1 cellular context compared by ENCODE assay signal in genomic region chr5:76547242-76547890, GRCh38.
TF ChIP-seq lines count a peak whose summit lies in the region.

No MANE protein-coding gene starts in this region.

TF ChIP-seq in GM12878, 131 proteins besides CTCF, POLR2A, EP300 and RAD21 (continued from another document and continues in another):
- peak; percentile 68 for TF ChIP-seq ZNF592 (IDR thresholded peaks at IDR 0.05)
- TF ChIP-seq GATAD2B (conservative IDR thresholded peaks at IDR 0.05; ENCODE audit: low read depth): 0 out of 2 replicates have a peak, but pooled peaks have one; percentile 26
- TF ChIP-seq TARDBP (IDR thresholded peaks at IDR 0.05; ENCODE audit: borderline replicate concordance): no peak
- peak; percentile 64; the same call in 1 of the 2 replicates for TF ChIP-seq CHD2 (IDR thresholded peaks at IDR 0.05; ENCODE audit: borderline replicate concordance, low read depth, low read length)
- peak; percentile 94; the same call in 1 of the 2 replicates for TF ChIP-seq STAT3 (IDR thresholded peaks at IDR 0.05; ENCODE audit: low read depth, low read length)
- peak; percentile 92 for TF ChIP-seq RUNX3 (IDR thresholded peaks at IDR 0.05; ENCODE audit: low read length)
- no peak for TF ChIP-seq ZNF384 (IDR thresholded peaks at IDR 0.05; ENCODE audit: borderline replicate concordance, low read depth, low read length)
- TF ChIP-seq RELB (IDR thresholded peaks at IDR 0.05; ENCODE audit: low read depth): peak; percentile 63; the same call in 1 of the 2 replicates
- peak; percentile 48; the same call in 1 of the 2 replicates for TF ChIP-seq ZNF24 (IDR thresholded peaks at IDR 0.05)
- TF ChIP-seq ZNF622 (IDR thresholded peaks at IDR 0.05): no peak
- no peak for TF ChIP-seq MEF2B (IDR thresholded peaks at IDR 0.05; ENCODE audit: partially characterized antibody, poor library complexity, severe bottlenecking)
- no peak for TF ChIP-seq SMAD1 (IDR thresholded peaks at IDR 0.05; ENCODE audit: low read depth, partially characterized antibody)
- TF ChIP-seq SUZ12 (IDR thresholded peaks at IDR 0.05; ENCODE audit: unreplicated experiment): no peak
- 0 out of 2 replicates have a peak, but pooled peaks have one; percentile 18 for TF ChIP-seq MEF2A (IDR thresholded peaks at IDR 0.05; ENCODE audit: insufficient read depth, low read depth, low read length)
- TF ChIP-seq, protein P1, sequence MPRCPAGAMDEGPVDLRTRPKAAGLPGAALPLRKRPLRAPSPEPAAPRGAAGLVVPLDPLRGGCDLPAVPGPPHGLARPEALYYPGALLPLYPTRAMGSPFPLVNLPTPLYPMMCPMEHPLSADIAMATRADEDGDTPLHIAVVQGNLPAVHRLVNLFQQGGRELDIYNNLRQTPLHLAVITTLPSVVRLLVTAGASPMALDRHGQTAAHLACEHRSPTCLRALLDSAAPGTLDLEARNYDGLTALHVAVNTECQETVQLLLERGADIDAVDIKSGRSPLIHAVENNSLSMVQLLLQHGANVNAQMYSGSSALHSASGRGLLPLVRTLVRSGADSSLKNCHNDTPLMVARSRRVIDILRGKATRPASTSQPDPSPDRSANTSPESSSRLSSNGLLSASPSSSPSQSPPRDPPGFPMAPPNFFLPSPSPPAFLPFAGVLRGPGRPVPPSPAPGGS (IDR thresholded peaks at IDR 0.05; ENCODE audit: borderline replicate concordance, insufficient read depth, low read depth, low read length, poor library complexity, severe bottlenecking): no peak
- TF ChIP-seq, protein P2, sequence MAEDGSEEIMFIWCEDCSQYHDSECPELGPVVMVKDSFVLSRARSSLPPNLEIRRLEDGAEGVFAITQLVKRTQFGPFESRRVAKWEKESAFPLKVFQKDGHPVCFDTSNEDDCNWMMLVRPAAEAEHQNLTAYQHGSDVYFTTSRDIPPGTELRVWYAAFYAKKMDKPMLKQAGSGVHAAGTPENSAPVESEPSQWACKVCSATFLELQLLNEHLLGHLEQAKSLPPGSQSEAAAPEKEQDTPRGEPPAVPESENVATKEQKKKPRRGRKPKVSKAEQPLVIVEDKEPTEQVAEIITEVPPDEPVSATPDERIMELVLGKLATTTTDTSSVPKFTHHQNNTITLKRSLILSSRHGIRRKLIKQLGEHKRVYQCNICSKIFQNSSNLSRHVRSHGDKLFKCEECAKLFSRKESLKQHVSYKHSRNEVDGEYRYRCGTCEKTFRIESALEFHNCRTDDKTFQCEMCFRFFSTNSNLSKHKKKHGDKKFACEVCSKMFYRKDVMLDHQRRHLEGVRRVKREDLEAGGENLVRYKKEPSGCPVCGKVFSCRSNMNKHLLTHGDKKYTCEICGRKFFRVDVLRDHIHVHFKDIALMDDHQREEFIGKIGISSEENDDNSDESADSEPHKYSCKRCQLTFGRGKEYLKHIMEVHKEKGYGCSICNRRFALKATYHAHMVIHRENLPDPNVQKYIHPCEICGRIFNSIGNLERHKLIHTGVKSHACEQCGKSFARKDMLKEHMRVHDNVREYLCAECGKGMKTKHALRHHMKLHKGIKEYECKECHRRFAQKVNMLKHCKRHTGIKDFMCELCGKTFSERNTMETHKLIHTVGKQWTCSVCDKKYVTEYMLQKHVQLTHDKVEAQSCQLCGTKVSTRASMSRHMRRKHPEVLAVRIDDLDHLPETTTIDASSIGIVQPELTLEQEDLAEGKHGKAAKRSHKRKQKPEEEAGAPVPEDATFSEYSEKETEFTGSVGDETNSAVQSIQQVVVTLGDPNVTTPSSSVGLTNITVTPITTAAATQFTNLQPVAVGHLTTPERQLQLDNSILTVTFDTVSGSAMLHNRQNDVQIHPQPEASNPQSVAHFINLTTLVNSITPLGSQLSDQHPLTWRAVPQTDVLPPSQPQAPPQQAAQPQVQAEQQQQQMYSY (CRISPR knock-in tag; IDR thresholded peaks at IDR 0.05): no peak
- no peak for TF ChIP-seq ZBTB33 (IDR thresholded peaks at IDR 0.05)
- no peak for TF ChIP-seq SIX5 (IDR thresholded peaks at IDR 0.05; ENCODE audit: low read depth, low read length, severe bottlenecking)
- peak; percentile 27; the same call in 1 of the 2 replicates for TF ChIP-seq JUNB (IDR thresholded peaks at IDR 0.05)
- TF ChIP-seq TAF1 (IDR thresholded peaks at IDR 0.05; ENCODE audit: borderline replicate concordance, low read depth, low read length): 0 out of 2 replicates have a peak, but pooled peaks have one; percentile 15
- TF ChIP-seq BHLHE40 (IDR thresholded peaks at IDR 0.05; ENCODE audit: borderline replicate concordance in 1 of 2, low read depth in 2 of 2, low read length in 1 of 2): peak; percentile 93 to 94
- TF ChIP-seq EGR1 (IDR thresholded peaks at IDR 0.05; ENCODE audit: borderline replicate concordance in 1 of 2, low read depth in 2 of 2, low read length in 2 of 2): no peak
- TF ChIP-seq EZH2 (IDR thresholded peaks at IDR 0.05; ENCODE audit: borderline replicate concordance, control insufficient read depth, low read depth, low read length): no peak
- no peak for TF ChIP-seq POLR2AphosphoS2 (IDR thresholded peaks at IDR 0.05; ENCODE audit: low read depth, low read length)
- peak; percentile 56; the same call in 1 of the 2 replicates for TF ChIP-seq CREB1 (IDR thresholded peaks at IDR 0.05; ENCODE audit: low read depth)
- 0 out of 2 replicates have a peak, but pooled peaks have one; percentile 43 for TF ChIP-seq RCOR1 (conservative IDR thresholded peaks at IDR 0.05; ENCODE audit: low read depth, low read length)
- TF ChIP-seq ETV6 (conservative IDR thresholded peaks at IDR 0.05 in 1 of 2, IDR thresholded peaks at IDR 0.05 in 1 of 2; ENCODE audit: borderline replicate concordance in 1 of 2, low read depth in 1 of 2): peak in 1 of 2 experiments; percentile 75; a peak in 1 of 4 replicates
- 0 out of 2 replicates have a peak, but pooled peaks have one; percentile 41 for TF ChIP-seq FOXK2 (IDR thresholded peaks at IDR 0.05)
- TF ChIP-seq IRF5 (IDR thresholded peaks at IDR 0.05; ENCODE audit: borderline replicate concordance): no peak
- TF ChIP-seq MYC (IDR thresholded peaks at IDR 0.05; ENCODE audit: insufficient read depth, insufficient read length, insufficient replicate concordance, low read length, severe bottlenecking): no peak
- no peak for TF ChIP-seq FOS (IDR thresholded peaks at IDR 0.05; ENCODE audit: borderline replicate concordance, extremely low read depth, insufficient read length)
- TF ChIP-seq EED (IDR thresholded peaks at IDR 0.05; ENCODE audit: low read depth): peak; percentile 25; the same call in 1 of the 2 replicates
- TF ChIP-seq IKZF2 (IDR thresholded peaks at IDR 0.05): peak; percentile 79 to 80; a peak in 3 of 4 replicates
- TF ChIP-seq CBX3 (IDR thresholded peaks at IDR 0.05; ENCODE audit: borderline replicate concordance, low read depth): no peak
- TF ChIP-seq NRF1 (conservative IDR thresholded peaks at IDR 0.05; ENCODE audit: low read depth, low read length): no peak
- TF ChIP-seq SKIL (IDR thresholded peaks at IDR 0.05; ENCODE audit: low read depth, poor library complexity, severe bottlenecking): peak; percentile 67
- peak; percentile 83 for TF ChIP-seq MTA2 (IDR thresholded peaks at IDR 0.05; ENCODE audit: low read depth)
- peak; percentile 57; the same call in 1 of the 2 replicates for TF ChIP-seq TBL1XR1 (IDR thresholded peaks at IDR 0.05; ENCODE audit: low read depth, low read length)
- peak; percentile 74; the same call in 2 of the 3 replicates for TF ChIP-seq POU2F2 (IDR thresholded peaks at IDR 0.05; ENCODE audit: borderline replicate concordance, low read depth, low read length)
- TF ChIP-seq, protein P3, sequence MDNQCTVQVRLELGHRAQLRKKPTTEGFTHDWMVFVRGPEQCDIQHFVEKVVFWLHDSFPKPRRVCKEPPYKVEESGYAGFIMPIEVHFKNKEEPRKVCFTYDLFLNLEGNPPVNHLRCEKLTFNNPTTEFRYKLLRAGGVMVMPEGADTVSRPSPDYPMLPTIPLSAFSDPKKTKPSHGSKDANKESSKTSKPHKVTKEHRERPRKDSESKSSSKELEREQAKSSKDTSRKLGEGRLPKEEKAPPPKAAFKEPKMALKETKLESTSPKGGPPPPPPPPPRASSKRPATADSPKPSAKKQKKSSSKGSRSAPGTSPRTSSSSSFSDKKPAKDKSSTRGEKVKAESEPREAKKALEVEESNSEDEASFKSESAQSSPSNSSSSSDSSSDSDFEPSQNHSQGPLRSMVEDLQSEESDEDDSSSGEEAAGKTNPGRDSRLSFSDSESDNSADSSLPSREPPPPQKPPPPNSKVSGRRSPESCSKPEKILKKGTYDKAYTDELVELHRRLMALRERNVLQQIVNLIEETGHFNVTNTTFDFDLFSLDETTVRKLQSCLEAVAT (IDR thresholded peaks at IDR 0.05): 0 out of 2 replicates have a peak, but pooled peaks have one; percentile 24
- TF ChIP-seq SMARCA5 (IDR thresholded peaks at IDR 0.05): peak; percentile 85
- no peak for TF ChIP-seq BMI1 (IDR thresholded peaks at IDR 0.05; ENCODE audit: borderline replicate concordance)
- TF ChIP-seq CBFB (IDR thresholded peaks at IDR 0.05; ENCODE audit: low read depth): peak; percentile 64
- TF ChIP-seq MXI1 (IDR thresholded peaks at IDR 0.05; ENCODE audit: low read depth, low read length): peak; percentile 78; the same call in 1 of the 2 replicates
- no peak; the same call in 1 of the 2 replicates for TF ChIP-seq PML (IDR thresholded peaks at IDR 0.05; ENCODE audit: low read length)
- TF ChIP-seq BCL11A (IDR thresholded peaks at IDR 0.05; ENCODE audit: low read depth, low read length): no peak
